9 cellular contexts compared by ENCODE assay signal in the genomic region with DNA sequence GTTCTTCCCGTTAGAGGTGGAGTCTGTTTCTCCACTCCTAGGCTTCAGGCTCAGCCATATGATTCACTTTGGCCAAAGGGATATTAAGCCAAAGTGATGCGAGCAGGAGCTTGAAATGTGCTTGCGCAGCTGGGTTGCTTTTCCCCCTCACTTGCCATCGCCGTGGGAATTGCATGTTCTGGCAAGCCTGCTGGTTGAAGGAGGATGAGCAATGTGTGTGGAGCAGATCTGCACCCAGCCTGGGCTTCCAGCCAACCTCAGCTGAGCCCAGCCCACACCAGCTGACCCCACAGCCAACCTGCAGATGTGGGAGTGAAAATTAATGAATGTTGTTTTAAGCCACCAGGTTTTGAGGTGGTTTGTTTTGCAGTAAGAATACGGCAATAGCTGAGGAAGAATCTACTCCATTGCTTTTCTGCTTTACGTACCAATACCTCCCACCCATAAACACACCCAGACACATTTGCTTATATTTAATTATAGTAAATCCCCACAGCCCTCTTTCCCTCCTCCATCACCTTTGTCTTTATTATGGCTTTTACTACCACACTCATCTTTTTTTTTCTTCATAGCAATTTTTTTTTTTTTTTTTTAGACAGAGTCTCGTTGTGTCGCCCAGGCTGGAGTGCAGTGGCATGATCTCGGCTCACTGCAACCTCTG.
DNase-seq lines count a peak whose midpoint lies in the region; ATAC-seq, FAIRE-seq and TF ChIP-seq lines count a peak whose summit lies in the region.
"Had no signal": no experiment of that assay in that cellular context is flagged by ENCODE, and none has a peak within 500 bp of the region (broad histone marks: within the 10 kb centered on the region; RNA-seq: fewer than 3 reads in every experiment).

No MANE protein-coding gene starts in this region.

- no peak for TF ChIP-seq POLR2A in endothelial cell of umbilical vein (IDR thresholded peaks at IDR 0.05; ENCODE audit: low read depth, low read length)
- no peak for TF ChIP-seq POLR2A in ovary (IDR thresholded peaks at IDR 0.05)
- TF ChIP-seq POLR2A in GM18505 (IDR thresholded peaks at IDR 0.05; ENCODE audit: borderline replicate concordance, extremely low read depth, insufficient read depth, insufficient read length), result no peak

- no peak overlapping the region for H2AFZ ChIP-seq in endothelial cell of umbilical vein (ENCODE audit: low read depth, low read length)

- no TSS peak for BruUV-seq in endothelial cell of umbilical vein (replicated peaks; lab: Mats Ljungman, UMichigan)

- no peaks in the 10 kb centered on the region for H3K36me3 ChIP-seq in endothelial cell of umbilical vein (ENCODE audit: control insufficient read depth in 2 of 2, extremely low read depth in 1 of 2, insufficient read depth in 2 of 2, low read length in 2 of 2)
- no peaks in the 10 kb centered on the region for H3K36me3 ChIP-seq in ovary

- H3K4me2 ChIP-seq in endothelial cell of umbilical vein (ENCODE audit: insufficient read depth, low read length), result no peak overlapping the region

- no peaks in the 10 kb centered on the region for H3K36me3 Mint-ChIP-seq in activated T-helper 2 cell treated with anti-CD3 and anti-CD28 coated beads, Interferon-gamma antibody, Interleukin-2, Interleukin-4, amounts not matched to agents 10 μg/mL and 5 μg/mL and 100 μg/mL, durations not matched to agents 14 hours and 24 hours and 36 hours (ENCODE audit: low read depth)

- H3K4me3 ChIP-seq in endothelial cell of umbilical vein (replicated peaks in 1 of 3; ENCODE audit: insufficient read depth in 1 of 3, low read depth in 1 of 3, low read length in 3 of 3) (no peak overlapping the region), ovary (no peak overlapping the region)
- H3K4me3 ChIP-seq: skin epidermis had no signal

- H3K9ac ChIP-seq in endothelial cell of umbilical vein (replicated peaks; ENCODE audit: extremely low read depth, insufficient read depth, low read length), result no peak overlapping the region

- no peaks in the 10 kb centered on the region for H3K9me3 Mint-ChIP-seq in activated T-helper 2 cell treated with anti-CD3 and anti-CD28 coated beads, Interferon-gamma antibody, Interleukin-2, Interleukin-4, amounts not matched to agents 10 μg/mL and 5 μg/mL and 100 μg/mL, durations not matched to agents 14 hours and 24 hours and 36 hours

- H3K4me3 Mint-ChIP-seq in activated T-helper 2 cell treated with anti-CD3 and anti-CD28 coated beads, Interferon-gamma antibody, Interleukin-2, Interleukin-4, amounts not matched to agents 10 μg/mL and 5 μg/mL and 100 μg/mL, durations not matched to agents 14 hours and 24 hours and 36 hours (ENCODE audit: low read depth), result no peak overlapping the region

- FAIRE-seq in endothelial cell of umbilical vein (lab: Jason Lieb, UNC), result no peak

- WGBS in ovary, 3 donors, result 26 to 28% (median 28%) methylated on average over 10 of the region's 10 CpGs

- POLR2A ChIA-PET in endothelial cell of umbilical vein (lab: Charles Lee), result no interaction called here

- TF ChIP-seq CTCF in endothelial cell of umbilical vein (IDR thresholded peaks at IDR 0.05; ENCODE audit: extremely low read depth in 1 of 2, insufficient read depth in 1 of 2, low read depth in 1 of 2, low read length in 2 of 2), result no peak
- TF ChIP-seq CTCF in ovary (IDR thresholded peaks at IDR 0.05), result no peak

- H3K27me3 ChIP-seq in endothelial cell of umbilical vein (ENCODE audit: control insufficient read depth in 2 of 2, insufficient read depth in 2 of 2, low read length in 2 of 2) (no peaks in the 10 kb centered on the region), ovary (no peaks in the 10 kb centered on the region)

- H4K20me1 ChIP-seq in endothelial cell of umbilical vein (replicated peaks; ENCODE audit: control insufficient read depth, extremely low read depth, insufficient read depth, low read length), result no peaks in the 10 kb centered on the region

- DNase-seq in G401 (ENCODE audit: low spot score) (peak; percentile 42), NCI-H446 treated with DMSO at 0.1 percent for 48 hours (lab: John Stamatoyannopoulos, UW) (peak; percentile 95), endothelial cell of umbilical vein (ENCODE audit: low read depth, low spot score) (peak; percentile 4), ovary (peak in 4 of 5 donors; percentile 12 to 65 (median 34))
- DNase-seq in activated T-helper 2 cell treated with anti-CD3 and anti-CD28 coated beads, Interferon-gamma antibody, Interleukin-2, Interleukin-4, amounts not matched to agents 10 μg/mL and 5 μg/mL and 100 μg/mL, durations not matched to agents 14 hours and 24 hours and 36 hours (ENCODE audit: low spot score), result no peak

- intact Hi-C loops in endothelial cell of umbilical vein (cut with micrococcal nuclease), result no loop called here
- intact Hi-C loops in ovary (cut with DNase I), result no loop called here
- intact Hi-C loops in activated T-helper 2 cell treated with anti-CD3 and anti-CD28 coated beads, Interferon-gamma antibody, Interleukin-2, Interleukin-4, amounts not matched to agents 10 μg/mL and 5 μg/mL and 100 μg/mL, durations not matched to agents 14 hours and 24 hours and 36 hours (cut with micrococcal nuclease), result no loop called here

- H3K27ac ChIP-seq in endothelial cell of umbilical vein (ENCODE audit: insufficient read depth, low read depth, low read length) (no peak overlapping the region), ovary (no peak overlapping the region)

- no peaks in the 10 kb centered on the region for H3K27me3 Mint-ChIP-seq in activated T-helper 2 cell treated with anti-CD3 and anti-CD28 coated beads, Interferon-gamma antibody, Interleukin-2, Interleukin-4, amounts not matched to agents 10 μg/mL and 5 μg/mL and 100 μg/mL, durations not matched to agents 14 hours and 24 hours and 36 hours (ENCODE audit: low read depth)

- dilution Hi-C loops in endothelial cell of umbilical vein (cut with MboI; ENCODE audit: extremely low pct_ligation_motif_present, low sequenced_read_pairs), result no loop called here

- in situ Hi-C loops in G401 (cut with HindIII; ENCODE audit: low sequenced_read_pairs), result no loop called here

- TF ChIP-seq EP300 in ovary (IDR thresholded peaks at IDR 0.05), result no peak

- H3K4me1 ChIP-seq in endothelial cell of umbilical vein (ENCODE audit: control insufficient read depth, extremely low read depth, insufficient read depth, low read length) (no peaks in the 10 kb centered on the region), ovary (ENCODE audit: insufficient read depth) (no peaks in the 10 kb centered on the region)

- H3K27ac Mint-ChIP-seq in activated T-helper 2 cell treated with anti-CD3 and anti-CD28 coated beads, Interferon-gamma antibody, Interleukin-2, Interleukin-4, amounts not matched to agents 10 μg/mL and 5 μg/mL and 100 μg/mL, durations not matched to agents 14 hours and 24 hours and 36 hours, result no peak overlapping the region

- ATAC-seq in GM18505 (IDR thresholded peaks at IDR 0.05; ENCODE audit: unreplicated experiment), result no peak
- ATAC-seq in GM21576 (IDR thresholded peaks at IDR 0.05; ENCODE audit: unreplicated experiment), result no peak
- ATAC-seq in HG02759 (IDR thresholded peaks at IDR 0.05; ENCODE audit: unreplicated experiment), result no peak

- no peaks in the 10 kb centered on the region for H3K9me3 ChIP-seq in endothelial cell of umbilical vein (replicated peaks; ENCODE audit: control insufficient read depth, insufficient read depth, low read length)
- no peaks in the 10 kb centered on the region for H3K9me3 ChIP-seq in ovary

- CTCF ChIA-PET in endothelial cell of umbilical vein (lab: Charles Lee), result no interaction called here

- H3K79me2 ChIP-seq in endothelial cell of umbilical vein (ENCODE audit: control insufficient read depth, insufficient read depth, low read length), result no peaks in the 10 kb centered on the region

- H3K4me1 Mint-ChIP-seq in activated T-helper 2 cell treated with anti-CD3 and anti-CD28 coated beads, Interferon-gamma antibody, Interleukin-2, Interleukin-4, amounts not matched to agents 10 μg/mL and 5 μg/mL and 100 μg/mL, durations not matched to agents 14 hours and 24 hours and 36 hours (ENCODE audit: low read depth), result no peaks in the 10 kb centered on the region

- H3K9me1 ChIP-seq in endothelial cell of umbilical vein (replicated peaks; ENCODE audit: control insufficient read depth, extremely low read depth, insufficient read depth, low read length), result no peaks in the 10 kb centered on the region

TF ChIP-seq in endothelial cell of umbilical vein, 7 proteins besides CTCF, POLR2A, EP300 and RAD21:
- no peak for TF ChIP-seq FOS (IDR thresholded peaks at IDR 0.05; ENCODE audit: borderline replicate concordance, insufficient read depth, low read length)
- no peak for TF ChIP-seq MAX (IDR thresholded peaks at IDR 0.05; ENCODE audit: insufficient read depth, insufficient read length)
- no peak for TF ChIP-seq POLR2AphosphoS5 (IDR thresholded peaks at IDR 0.05; ENCODE audit: insufficient read depth, low read depth, low read length)
- no peak for TF ChIP-seq GATA2 (IDR thresholded peaks at IDR 0.05; ENCODE audit: insufficient read depth, insufficient read length, low read depth, low read length)
- TF ChIP-seq MYC (IDR thresholded peaks at IDR 0.05; ENCODE audit: low read depth, low read length), result no peak
- TF ChIP-seq EZH2 (IDR thresholded peaks at IDR 0.05; ENCODE audit: borderline replicate concordance, low read depth, low read length, severe bottlenecking), result no peak
- TF ChIP-seq JUN (IDR thresholded peaks at IDR 0.05; ENCODE audit: borderline replicate concordance, insufficient read depth, insufficient read length, low read depth), result no peak
